ENCODE assay signal across 1 cellular context in the genomic region with DNA sequence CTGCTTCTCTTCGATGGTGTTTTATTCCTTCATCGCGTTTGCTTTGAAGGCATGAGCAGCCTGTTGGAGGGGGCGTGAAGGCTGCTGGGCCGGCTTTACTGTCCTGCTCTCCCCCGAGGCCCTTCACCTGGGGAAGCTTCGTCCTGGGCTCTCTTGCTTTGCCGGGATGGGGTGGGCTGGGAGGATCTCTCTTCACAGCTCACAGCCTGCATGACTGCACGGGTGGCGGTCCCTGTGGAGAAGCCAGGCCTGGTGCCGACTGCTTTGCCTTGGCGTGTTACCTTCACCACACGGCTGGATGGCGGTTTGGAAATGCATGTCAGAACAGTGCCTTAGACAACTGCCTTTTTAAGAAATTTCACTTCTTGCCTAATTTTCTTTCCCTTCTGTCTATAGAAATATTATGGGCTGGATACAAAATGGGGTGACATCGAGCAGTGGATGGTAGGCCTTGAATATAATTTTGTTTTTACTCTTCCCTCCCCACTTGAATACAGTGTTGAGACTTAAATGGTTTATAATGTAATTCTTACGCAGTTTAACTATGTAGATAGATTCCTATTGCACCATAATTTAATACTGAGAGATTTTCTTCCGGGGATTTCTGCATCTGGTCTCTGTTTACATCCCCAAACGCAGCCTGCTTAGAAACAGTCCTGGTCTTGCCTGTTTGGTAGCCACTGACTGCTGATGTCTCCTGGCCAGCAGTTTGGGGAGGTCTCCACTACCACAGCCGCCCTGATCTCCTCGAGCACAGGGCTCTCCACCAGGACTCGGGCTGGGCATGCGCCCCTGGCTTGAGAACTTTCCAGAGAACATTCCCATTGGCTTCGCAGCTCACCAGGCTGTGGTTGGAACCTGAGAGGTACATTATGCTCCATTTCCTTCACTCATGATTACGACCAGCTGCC.
TF ChIP-seq lines count a peak whose summit lies in the region.

No MANE protein-coding gene starts in this region.

TF ChIP-seq in HepG2, 621 proteins besides CTCF, POLR2A, EP300 and RAD21 (continued from another document):
- TF ChIP-seq ZNF687 (CRISPR knock-in tag; IDR thresholded peaks at IDR 0.05), result peak; percentile 35; the same call in 1 of the 2 replicates
